1 cellular context compared by ENCODE assay signal in the genomic region with DNA sequence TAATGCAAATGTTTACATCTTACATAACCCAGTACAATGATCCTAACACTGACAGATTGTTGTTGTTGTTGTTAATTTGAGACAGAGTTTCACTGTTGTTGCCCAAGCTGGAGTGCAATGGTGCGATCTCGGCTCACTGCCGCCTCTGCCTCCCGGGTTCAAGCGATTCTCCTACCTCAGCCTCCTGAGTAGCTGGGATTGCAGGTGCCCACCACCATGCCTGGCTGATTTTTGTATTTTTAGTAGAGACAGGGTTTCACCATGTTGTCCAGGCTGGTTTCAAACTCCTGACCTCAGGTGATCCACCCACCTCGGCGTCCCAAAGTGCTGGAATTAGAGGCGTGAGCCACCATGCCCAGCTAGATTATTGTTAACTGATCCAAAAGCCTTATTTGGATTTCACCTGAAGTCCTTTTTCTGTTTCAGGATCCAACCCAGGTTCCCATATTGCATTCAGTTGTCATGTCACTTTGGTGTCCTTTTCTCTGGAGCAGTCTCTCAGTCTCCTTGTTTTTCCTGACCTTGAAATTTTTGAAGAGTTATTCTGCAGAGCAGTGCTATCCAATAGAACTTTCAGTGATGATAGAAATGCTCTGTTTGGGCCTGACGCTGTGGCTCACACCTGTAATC.
TF ChIP-seq lines count a peak whose summit lies in the region.

No MANE protein-coding gene starts in this region.

TF ChIP-seq in HepG2, 621 proteins besides CTCF, POLR2A, EP300 and RAD21:
- TF ChIP-seq ZNF232 (CRISPR knock-in tag; IDR thresholded peaks at IDR 0.05; ENCODE audit: borderline replicate concordance) (peak; percentile 33; the same call in 1 of the 2 replicates), SOX5 (CRISPR knock-in tag; IDR thresholded peaks at IDR 0.05; ENCODE audit: borderline replicate concordance) (0 out of 2 replicates have a peak, but pooled peaks have one; percentile 15), SALL2 (CRISPR knock-in tag; IDR thresholded peaks at IDR 0.05) (0 out of 2 replicates have a peak, but pooled peaks have one; percentile 54), HOXD1 (CRISPR knock-in tag; IDR thresholded peaks at IDR 0.05) (0 out of 2 replicates have a peak, but pooled peaks have one; percentile 34), YEATS4 (CRISPR knock-in tag; IDR thresholded peaks at IDR 0.05; ENCODE audit: borderline replicate concordance) (0 out of 2 replicates have a peak, but pooled peaks have one; percentile 6), ZNF589 (CRISPR knock-in tag; conservative IDR thresholded peaks at IDR 0.05) (0 out of 2 replicates have a peak, but pooled peaks have one; percentile 38), ZNF598 (CRISPR knock-in tag; IDR thresholded peaks at IDR 0.05; ENCODE audit: borderline replicate concordance) (peak; percentile 68; the same call in 1 of the 2 replicates), NFE2 (CRISPR knock-in tag; IDR thresholded peaks at IDR 0.05) (0 out of 2 replicates have a peak, but pooled peaks have one; percentile 17), KDM5B (CRISPR knock-in tag; IDR thresholded peaks at IDR 0.05; ENCODE audit: borderline replicate concordance) (peak; percentile 3; the same call in 1 of the 2 replicates), ZNF263 (CRISPR knock-in tag; IDR thresholded peaks at IDR 0.05) (0 out of 2 replicates have a peak, but pooled peaks have one; percentile 17), MEIS1 (CRISPR knock-in tag; IDR thresholded peaks at IDR 0.05; ENCODE audit: borderline replicate concordance) (0 out of 2 replicates have a peak, but pooled peaks have one; percentile 39), ZNF160 (CRISPR knock-in tag; IDR thresholded peaks at IDR 0.05) (0 out of 2 replicates have a peak, but pooled peaks have one; percentile 8), ZNF563 (CRISPR knock-in tag; IDR thresholded peaks at IDR 0.05) (0 out of 2 replicates have a peak, but pooled peaks have one; percentile 40), MED13 (CRISPR knock-in tag; IDR thresholded peaks at IDR 0.05) (0 out of 2 replicates have a peak, but pooled peaks have one; percentile 31), SAP130 (CRISPR knock-in tag; IDR thresholded peaks at IDR 0.05; ENCODE audit: low read depth) (0 out of 2 replicates have a peak, but pooled peaks have one; percentile 5)
- TF ChIP-seq, protein P1, sequence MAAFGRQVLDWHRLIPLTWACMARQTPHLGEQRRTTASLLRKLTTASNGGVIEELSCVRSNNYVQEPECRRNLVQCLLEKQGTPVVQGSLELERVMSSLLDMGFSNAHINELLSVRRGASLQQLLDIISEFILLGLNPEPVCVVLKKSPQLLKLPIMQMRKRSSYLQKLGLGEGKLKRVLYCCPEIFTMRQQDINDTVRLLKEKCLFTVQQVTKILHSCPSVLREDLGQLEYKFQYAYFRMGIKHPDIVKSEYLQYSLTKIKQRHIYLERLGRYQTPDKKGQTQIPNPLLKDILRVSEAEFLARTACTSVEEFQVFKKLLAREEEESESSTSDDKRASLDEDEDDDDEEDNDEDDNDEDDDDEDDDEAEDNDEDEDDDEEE (CRISPR knock-in tag; IDR thresholded peaks at IDR 0.05): 0 out of 2 replicates have a peak, but pooled peaks have one; percentile 56
- TF ChIP-seq, protein P2, sequence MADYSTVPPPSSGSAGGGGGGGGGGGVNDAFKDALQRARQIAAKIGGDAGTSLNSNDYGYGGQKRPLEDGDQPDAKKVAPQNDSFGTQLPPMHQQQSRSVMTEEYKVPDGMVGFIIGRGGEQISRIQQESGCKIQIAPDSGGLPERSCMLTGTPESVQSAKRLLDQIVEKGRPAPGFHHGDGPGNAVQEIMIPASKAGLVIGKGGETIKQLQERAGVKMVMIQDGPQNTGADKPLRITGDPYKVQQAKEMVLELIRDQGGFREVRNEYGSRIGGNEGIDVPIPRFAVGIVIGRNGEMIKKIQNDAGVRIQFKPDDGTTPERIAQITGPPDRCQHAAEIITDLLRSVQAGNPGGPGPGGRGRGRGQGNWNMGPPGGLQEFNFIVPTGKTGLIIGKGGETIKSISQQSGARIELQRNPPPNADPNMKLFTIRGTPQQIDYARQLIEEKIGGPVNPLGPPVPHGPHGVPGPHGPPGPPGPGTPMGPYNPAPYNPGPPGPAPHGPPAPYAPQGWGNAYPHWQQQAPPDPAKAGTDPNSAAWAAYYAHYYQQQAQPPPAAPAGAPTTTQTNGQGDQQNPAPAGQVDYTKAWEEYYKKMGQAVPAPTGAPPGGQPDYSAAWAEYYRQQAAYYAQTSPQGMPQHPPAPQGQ (CRISPR knock-in tag; IDR thresholded peaks at IDR 0.05; ENCODE audit: borderline replicate concordance): 0 out of 2 replicates have a peak, but pooled peaks have one; percentile 18
- TF ChIP-seq, protein P3, sequence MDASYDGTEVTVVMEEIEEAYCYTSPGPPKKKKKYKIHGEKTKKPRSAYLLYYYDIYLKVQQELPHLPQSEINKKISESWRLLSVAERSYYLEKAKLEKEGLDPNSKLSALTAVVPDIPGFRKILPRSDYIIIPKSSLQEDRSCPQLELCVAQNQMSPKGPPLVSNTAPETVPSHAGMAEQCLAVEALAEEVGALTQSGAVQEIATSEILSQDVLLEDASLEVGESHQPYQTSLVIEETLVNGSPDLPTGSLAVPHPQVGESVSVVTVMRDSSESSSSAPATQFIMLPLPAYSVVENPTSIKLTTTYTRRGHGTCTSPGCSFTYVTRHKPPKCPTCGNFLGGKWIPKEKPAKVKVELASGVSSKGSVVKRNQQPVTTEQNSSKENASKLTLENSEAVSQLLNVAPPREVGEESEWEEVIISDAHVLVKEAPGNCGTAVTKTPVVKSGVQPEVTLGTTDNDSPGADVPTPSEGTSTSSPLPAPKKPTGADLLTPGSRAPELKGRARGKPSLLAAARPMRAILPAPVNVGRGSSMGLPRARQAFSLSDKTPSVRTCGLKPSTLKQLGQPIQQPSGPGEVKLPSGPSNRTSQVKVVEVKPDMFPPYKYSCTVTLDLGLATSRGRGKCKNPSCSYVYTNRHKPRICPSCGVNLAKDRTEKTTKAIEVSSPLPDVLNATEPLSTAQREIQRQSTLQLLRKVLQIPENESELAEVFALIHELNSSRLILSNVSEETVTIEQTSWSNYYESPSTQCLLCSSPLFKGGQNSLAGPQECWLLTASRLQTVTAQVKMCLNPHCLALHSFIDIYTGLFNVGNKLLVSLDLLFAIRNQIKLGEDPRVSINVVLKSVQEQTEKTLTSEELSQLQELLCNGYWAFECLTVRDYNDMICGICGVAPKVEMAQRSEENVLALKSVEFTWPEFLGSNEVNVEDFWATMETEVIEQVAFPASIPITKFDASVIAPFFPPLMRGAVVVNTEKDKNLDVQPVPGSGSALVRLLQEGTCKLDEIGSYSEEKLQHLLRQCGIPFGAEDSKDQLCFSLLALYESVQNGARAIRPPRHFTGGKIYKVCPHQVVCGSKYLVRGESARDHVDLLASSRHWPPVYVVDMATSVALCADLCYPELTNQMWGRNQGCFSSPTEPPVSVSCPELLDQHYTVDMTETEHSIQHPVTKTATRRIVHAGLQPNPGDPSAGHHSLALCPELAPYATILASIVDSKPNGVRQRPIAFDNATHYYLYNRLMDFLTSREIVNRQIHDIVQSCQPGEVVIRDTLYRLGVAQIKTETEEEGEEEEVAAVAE (CRISPR knock-in tag; IDR thresholded peaks at IDR 0.05; ENCODE audit: borderline replicate concordance): 0 out of 2 replicates have a peak, but pooled peaks have one; percentile 41
- TF ChIP-seq, protein P4, sequence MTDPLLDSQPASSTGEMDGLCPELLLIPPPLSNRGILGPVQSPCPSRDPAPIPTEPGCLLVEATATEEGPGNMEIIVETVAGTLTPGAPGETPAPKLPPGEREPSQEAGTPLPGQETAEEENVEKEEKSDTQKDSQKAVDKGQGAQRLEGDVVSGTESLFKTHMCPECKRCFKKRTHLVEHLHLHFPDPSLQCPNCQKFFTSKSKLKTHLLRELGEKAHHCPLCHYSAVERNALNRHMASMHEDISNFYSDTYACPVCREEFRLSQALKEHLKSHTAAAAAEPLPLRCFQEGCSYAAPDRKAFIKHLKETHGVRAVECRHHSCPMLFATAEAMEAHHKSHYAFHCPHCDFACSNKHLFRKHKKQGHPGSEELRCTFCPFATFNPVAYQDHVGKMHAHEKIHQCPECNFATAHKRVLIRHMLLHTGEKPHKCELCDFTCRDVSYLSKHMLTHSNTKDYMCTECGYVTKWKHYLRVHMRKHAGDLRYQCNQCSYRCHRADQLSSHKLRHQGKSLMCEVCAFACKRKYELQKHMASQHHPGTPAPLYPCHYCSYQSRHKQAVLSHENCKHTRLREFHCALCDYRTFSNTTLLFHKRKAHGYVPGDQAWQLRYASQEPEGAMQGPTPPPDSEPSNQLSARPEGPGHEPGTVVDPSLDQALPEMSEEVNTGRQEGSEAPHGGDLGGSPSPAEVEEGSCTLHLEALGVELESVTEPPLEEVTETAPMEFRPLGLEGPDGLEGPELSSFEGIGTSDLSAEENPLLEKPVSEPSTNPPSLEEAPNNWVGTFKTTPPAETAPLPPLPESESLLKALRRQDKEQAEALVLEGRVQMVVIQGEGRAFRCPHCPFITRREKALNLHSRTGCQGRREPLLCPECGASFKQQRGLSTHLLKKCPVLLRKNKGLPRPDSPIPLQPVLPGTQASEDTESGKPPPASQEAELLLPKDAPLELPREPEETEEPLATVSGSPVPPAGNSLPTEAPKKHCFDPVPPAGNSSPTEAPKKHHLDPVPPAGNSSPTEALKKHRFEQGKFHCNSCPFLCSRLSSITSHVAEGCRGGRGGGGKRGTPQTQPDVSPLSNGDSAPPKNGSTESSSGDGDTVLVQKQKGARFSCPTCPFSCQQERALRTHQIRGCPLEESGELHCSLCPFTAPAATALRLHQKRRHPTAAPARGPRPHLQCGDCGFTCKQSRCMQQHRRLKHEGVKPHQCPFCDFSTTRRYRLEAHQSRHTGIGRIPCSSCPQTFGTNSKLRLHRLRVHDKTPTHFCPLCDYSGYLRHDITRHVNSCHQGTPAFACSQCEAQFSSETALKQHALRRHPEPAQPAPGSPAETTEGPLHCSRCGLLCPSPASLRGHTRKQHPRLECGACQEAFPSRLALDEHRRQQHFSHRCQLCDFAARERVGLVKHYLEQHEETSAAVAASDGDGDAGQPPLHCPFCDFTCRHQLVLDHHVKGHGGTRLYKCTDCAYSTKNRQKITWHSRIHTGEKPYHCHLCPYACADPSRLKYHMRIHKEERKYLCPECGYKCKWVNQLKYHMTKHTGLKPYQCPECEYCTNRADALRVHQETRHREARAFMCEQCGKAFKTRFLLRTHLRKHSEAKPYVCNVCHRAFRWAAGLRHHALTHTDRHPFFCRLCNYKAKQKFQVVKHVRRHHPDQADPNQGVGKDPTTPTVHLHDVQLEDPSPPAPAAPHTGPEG (CRISPR knock-in tag; IDR thresholded peaks at IDR 0.05): 0 out of 2 replicates have a peak, but pooled peaks have one; percentile 14
- TF ChIP-seq, protein P5, sequence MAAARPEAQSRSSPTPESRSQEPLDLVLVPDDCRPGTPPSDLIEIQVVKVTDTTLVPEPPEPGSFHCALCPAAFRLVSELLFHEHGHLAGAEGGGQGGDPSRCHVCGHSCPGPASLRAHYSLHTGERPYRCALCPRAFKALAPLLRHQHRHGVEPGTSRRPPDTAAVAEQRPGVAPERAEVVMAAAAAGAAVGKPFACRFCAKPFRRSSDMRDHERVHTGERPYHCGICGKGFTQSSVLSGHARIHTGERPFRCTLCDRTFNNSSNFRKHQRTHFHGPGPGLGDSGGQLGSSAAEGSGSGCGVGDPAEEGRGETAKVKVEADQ (CRISPR knock-in tag; IDR thresholded peaks at IDR 0.05; ENCODE audit: borderline replicate concordance): peak; percentile 53; the same call in 1 of the 2 replicates
